ENCODE assay signal across 2 cellular contexts in genomic region chrX:65562850-65563249, GRCh38. TPM values are rescaled to one million over a fixed set of nuclear protein-coding genes. Genes with fewer than 3 reads are reported as not detected.
A peak's percentile ranks its signal among the peaks of the same experiment; 100 is the strongest.
DNase-seq lines count a peak whose midpoint lies in the region; ATAC-seq, FAIRE-seq and TF ChIP-seq lines count a peak whose summit lies in the region.
"Not testable (repeated sequence)": the region's sequence is repeated elsewhere in the genome, so short reads cannot be mapped to it uniquely, and the experiment has no call there.

No MANE protein-coding gene starts in this region.

- FAIRE-seq in K562 (lab: Jason Lieb, UNC) = not testable (repeated sequence)

- not testable (repeated sequence) for TF ChIP-seq RAD21 in K562 (CRISPR knock-in tag; conservative IDR thresholded peaks at IDR 0.05 in 1 of 2, IDR thresholded peaks at IDR 0.05 in 1 of 2)

- H2AFZ ChIP-seq in K562 (ENCODE audit: low read depth, low read length) = not testable (repeated sequence)

- not testable (repeated sequence) for H3K9me3 ChIP-seq in HEK293 (ENCODE audit: control insufficient read depth, insufficient read depth, low read depth, low read length); K562 (replicated peaks; ENCODE audit: control insufficient read depth, insufficient read depth, low read depth, low read length)

- H3K36me3 ChIP-seq in HEK293 (ENCODE audit: control insufficient read depth in 2 of 2, insufficient read depth in 1 of 2, low read length in 2 of 2); K562 (ENCODE audit: control insufficient read depth, insufficient read depth, low read length): not testable (repeated sequence)

- not testable (repeated sequence) for TF ChIP-seq POLR2A in K562 (conservative IDR thresholded peaks at IDR 0.05)

- not testable (repeated sequence) for H3K4me1 ChIP-seq in HEK293 (ENCODE audit: control insufficient read depth, insufficient read depth, low read length); K562 (replicated peaks in 1 of 2; ENCODE audit: control insufficient read depth in 2 of 2, insufficient read depth in 2 of 2, low read length in 2 of 2)

- intact Hi-C loops in K562 (cut with micrococcal nuclease) = not testable (repeated sequence)

- CTCF ChIA-PET in HEK293 (lab: Yijun Ruan, JAX); K562 (lab: Yijun Ruan, JAX; ENCODE audit: low intra/inter-chr PET ratio): not testable (repeated sequence)

- not testable (repeated sequence) for H3K4me3 ChIP-seq in HEK293 (ENCODE audit: low read depth, low read length); K562

- H4K20me1 ChIP-seq in K562 (replicated peaks; ENCODE audit: control insufficient read depth, insufficient read depth, low read length) = not testable (repeated sequence)

- not testable (repeated sequence) for H3K9ac ChIP-seq in K562 (ENCODE audit: insufficient read depth in 1 of 2, low read depth in 2 of 2, low read length in 2 of 2)

- H3K4me2 ChIP-seq in K562 (ENCODE audit: insufficient read depth, low read length) = not testable (repeated sequence)

- 0% methylated on average over 1 of the region's 1 CpG for WGBS in K562 (ENCODE audit: insufficient coverage, low coverage, missing lambda C conversion rate)

- POLR2A ChIA-PET in HEK293 (lab: Yijun Ruan, JAX); K562 (lab: Yijun Ruan, JAX): not testable (repeated sequence)

- not testable (repeated sequence) for TF ChIP-seq CTCF in HEK293 (tag by site-specific recombination; IDR thresholded peaks at IDR 0.05); K562 (IDR thresholded peaks at IDR 0.05 in 2 of 3, conservative IDR thresholded peaks at IDR 0.05 in 1 of 3; ENCODE audit: insufficient read depth in 2 of 3, low read depth in 1 of 3, low read length in 3 of 3)

- in situ Hi-C loops in K562 (cut with MboI) = not testable (repeated sequence)

- not testable (repeated sequence) for BruUV-seq in K562 (replicated peaks; lab: Mats Ljungman, UMichigan)

- not testable (repeated sequence) for H3K27me3 ChIP-seq in K562 (ENCODE audit: control insufficient read depth in 2 of 2, insufficient read depth in 2 of 2, low read length in 2 of 2)

- not testable (repeated sequence) for ATAC-seq in K562

- not testable (repeated sequence) for H3K9me1 ChIP-seq in K562 (ENCODE audit: control insufficient read depth, insufficient read depth, low read length)

- not testable (repeated sequence) for TF ChIP-seq EP300 in K562 (IDR thresholded peaks at IDR 0.05; ENCODE audit: low read length)

- H3K79me2 ChIP-seq in K562 (ENCODE audit: control insufficient read depth, insufficient read depth, low read length) = not testable (repeated sequence)

- H3K27ac ChIP-seq in HEK293 (ENCODE audit: extremely low read depth, low read depth, low read length); K562 (ENCODE audit: extremely low read depth, low read depth, low read length): not testable (repeated sequence)

- DNase-seq in K562 (ENCODE audit: extremely low read depth in 1 of 4, low spot score in 3 of 4) = not testable (repeated sequence)

TF ChIP-seq in HEK293, 187 proteins besides CTCF, POLR2A, EP300 and RAD21:
- TF ChIP-seq ZNF280D (tag by site-specific recombination; IDR thresholded peaks at IDR 0.05) = 0 out of 2 replicates have a peak, but pooled peaks have one; percentile 70
- peak; percentile 84 for TF ChIP-seq ZNF146 (tag by site-specific recombination; IDR thresholded peaks at IDR 0.05)

TF ChIP-seq in K562, 482 proteins besides CTCF, POLR2A, EP300 and RAD21:
- peak; percentile 51 for TF ChIP-seq ZNF146 (CRISPR knock-in tag; IDR thresholded peaks at IDR 0.05; ENCODE audit: unreplicated experiment)

RNA-seq across cellular contexts. Expression of gene LAS1L, which starts 28.3 kb away (rescaled TPM):
- total RNA-seq in K562 (2011; cell fraction: chromatin; rRNA removed; ENCODE audit: low replicate concordance) = 71.6 and 91.0 TPM in 2 replicates
- 40.7 and 43.7 TPM in 2 replicates for total RNA-seq in K562 (2011; cell fraction: nucleolus; rRNA removed)
- 75.2 and 145 TPM in 2 replicates for total RNA-seq in K562 (2011; cell fraction: nucleoplasm; rRNA removed)
- 86.4 and 94.9 TPM in 2 replicates for total RNA-seq in K562 (2014; rRNA removed)
- 62.6 and 67.1 TPM in 2 replicates for total RNA-seq in K562 (2014; rRNA removed; fragmentation: Illumina TruSeq; extraction: Trizol)
- total RNA-seq in K562 (2015; rRNA removed; fragmentation: Illumina TruSeq; extraction: Trizol) = 77.4 and 80.1 TPM in 2 replicates
- 87.7 and 92.6 TPM in 2 replicates for total RNA-seq in K562 (2021)
- 74.3 and 85.4 TPM in 2 replicates for polyA plus RNA-seq in K562 (2011; rRNA removed)
- polyA plus RNA-seq in K562 (2011; cell fraction: cytosol; rRNA removed) = 72.9 and 84.1 TPM in 2 replicates
- polyA plus RNA-seq in K562 (2011; cell fraction: nucleus; rRNA removed) = 122 and 134 TPM in 2 replicates
- polyA plus RNA-seq in K562 (2012) = 50.6 and 69.1 TPM in 2 replicates
- polyA plus RNA-seq in K562 (2014; fragmentation: Illumina TruSeq; extraction: Trizol) = 106 and 112 TPM in 2 replicates
- 100 to 1,000 TPM in 1 of 2 experiments, 10 to 100 TPM in 1; 43.3 to 116 TPM for polyA plus RNA-seq in K562 (2014; fragmentation: Nextera tagmentation; extraction: Ambion mirVana)
- 105 and 119 TPM in 2 replicates for polyA plus RNA-seq in K562 (2014; rRNA removed)
- 53.6 and 74.7 TPM in 2 replicates for polyA minus RNA-seq in K562 (2011; rRNA and poly(A)+ RNA removed)
- polyA minus RNA-seq in K562 (2011; cell fraction: cytosol; rRNA and poly(A)+ RNA removed) = 34.1 and 34.2 TPM in 2 replicates
- polyA minus RNA-seq in K562 (2011; cell fraction: nucleus; rRNA and poly(A)+ RNA removed) = 20.9 and 26.9 TPM in 2 replicates
